In genomic region chr18:48939368-48940097, GRCh38 we compare ENCODE assay signal across 9 cellular contexts. TPM values are rescaled to one million over a fixed set of nuclear protein-coding genes. Genes with fewer than 3 reads are reported as not detected.
DNase-seq lines count a peak whose midpoint lies in the region; ATAC-seq and TF ChIP-seq lines count a peak whose summit lies in the region.
"Had no signal": no experiment of that assay in that cellular context is flagged by ENCODE, and none has a peak within 500 bp of the region (broad histone marks: within the 10 kb centered on the region; RNA-seq: fewer than 3 reads in every experiment).

No MANE protein-coding gene starts in this region.

- H3K4me3 ChIP-seq in cardiac fibroblast (replicated peaks in 1 of 2; ENCODE audit: low read depth in 2 of 2, low read length in 2 of 2) (peak overlapping the region; percentile 15 to 22), lower lobe of right lung (peak overlapping the region; percentile 90), tibial artery (peak overlapping the region; percentile 58 to 98)

- H3K4me1 Mint-ChIP-seq in activated CD4-positive, alpha-beta T cell treated with anti-CD3 and anti-CD28 coated beads, Interleukin-2, amount 10 ng/mL, durations not matched to agents 24 days and 14 days = peaks cover 85% of the 10 kb centered on the region

- no peaks in the 10 kb centered on the region for H3K27me3 Mint-ChIP-seq in activated CD4-positive, alpha-beta T cell treated with anti-CD3 and anti-CD28 coated beads, Interleukin-2, amount 10 ng/mL, durations not matched to agents 24 days and 14 days

- H3K36me3 Mint-ChIP-seq in activated CD4-positive, alpha-beta T cell treated with anti-CD3 and anti-CD28 coated beads, Interleukin-2, amount 10 ng/mL, durations not matched to agents 24 days and 14 days (ENCODE audit: low read depth) = peaks cover 68% of the 10 kb centered on the region

- DNase-seq in activated CD4-positive, alpha-beta T cell treated with anti-CD3 and anti-CD28 coated beads, Interleukin-2, amount 10 ng/mL, durations not matched to agents 24 days and 14 days = no peak
- no peak for DNase-seq in activated CD4-positive, alpha-beta T cell treated with anti-CD3 and anti-CD28 coated beads for 4 hours
- DNase-seq in cardiac fibroblast (ENCODE audit: low read depth in 2 of 2) = peak; percentile 49 to 79
- DNase-seq in lower lobe of right lung = no peak
- no peak for DNase-seq in tibial artery
- no peak for DNase-seq in NCI-H187 (lab: John Stamatoyannopoulos, UW)
- DNase-seq in NCI-H2029 treated with DMSO at 0.1 percent for 48 hours (lab: John Stamatoyannopoulos, UW) = no peak

- peak overlapping the region; percentile 82 for H3K4me3 Mint-ChIP-seq in activated CD4-positive, alpha-beta T cell treated with anti-CD3 and anti-CD28 coated beads, Interleukin-2, amount 10 ng/mL, durations not matched to agents 24 days and 14 days

- H3K9me3 ChIP-seq in lower lobe of right lung (no peaks in the 10 kb centered on the region), tibial artery (no peaks in the 10 kb centered on the region)

- ATAC-seq in lower lobe of right lung (peak; percentile 5 to 23), HG02571 (IDR thresholded peaks at IDR 0.05; ENCODE audit: unreplicated experiment) (no peak)

- no peaks in the 10 kb centered on the region for H3K9me3 Mint-ChIP-seq in activated CD4-positive, alpha-beta T cell treated with anti-CD3 and anti-CD28 coated beads, Interleukin-2, amount 10 ng/mL, durations not matched to agents 24 days and 14 days

- H3K27ac ChIP-seq in lower lobe of right lung = peak overlapping the region; percentile 94
- H3K27ac ChIP-seq in tibial artery = peak overlapping the region; percentile 88 to 99
- H3K27ac ChIP-seq: C4-2B had no signal

- H3K36me3 ChIP-seq in lower lobe of right lung (peaks cover 39% of the 10 kb centered on the region), tibial artery (peaks cover 0 to 13% (median 4%) of the 10 kb centered on the region in 3 donors)

- H3K27me3 ChIP-seq in lower lobe of right lung (ENCODE audit: low read depth) (no peaks in the 10 kb centered on the region), tibial artery (no peaks in the 10 kb centered on the region)

- intact Hi-C loops in activated CD4-positive, alpha-beta T cell treated with anti-CD3 and anti-CD28 coated beads, Interleukin-2, amount 10 ng/mL, durations not matched to agents 24 days and 14 days (cut with micrococcal nuclease) = loop anchor here (2.0 to 10.0 kb wide), 2 partner anchors 15 to 545 kb away; partner anchors contain the start of gene C18orf32
- intact Hi-C loops in lower lobe of right lung (cut with DNase I) = no loop called here
- intact Hi-C loops in tibial artery (cut with DNase I; ENCODE audit: low total_unique reads) = loop anchor here (10.0 kb wide), 1 partner anchor 265 kb away; no protein-coding TSS in a partner anchor

- peak overlapping the region; percentile 91 for H3K27ac Mint-ChIP-seq in activated CD4-positive, alpha-beta T cell treated with anti-CD3 and anti-CD28 coated beads, Interleukin-2, amount 10 ng/mL, durations not matched to agents 24 days and 14 days

- H3K4me1 ChIP-seq in lower lobe of right lung = peaks cover 95% of the 10 kb centered on the region
- peaks cover 0 to 100% (median 97%) of the 10 kb centered on the region in 4 donors for H3K4me1 ChIP-seq in tibial artery

- TF ChIP-seq CTCF in cardiac fibroblast (IDR thresholded peaks at IDR 0.05; ENCODE audit: low read depth, low read length) = no peak
- no peak for TF ChIP-seq CTCF in lower lobe of right lung (IDR thresholded peaks at IDR 0.05)
- TF ChIP-seq CTCF in tibial artery (IDR thresholded peaks at IDR 0.05) = no peak

RNA-seq across cellular contexts. Expression of gene SMAD7, which starts 11.2 kb away (rescaled TPM):
- total RNA-seq in activated CD4-positive, alpha-beta T cell treated with anti-CD3 and anti-CD28 coated beads, Interleukin-2, amount 10 ng/mL, durations not matched to agents 24 days and 14 days = 21.8 and 22.4 TPM in 2 replicates
- total RNA-seq in lower lobe of right lung = 63.4 TPM

Comparison
In these comparisons a context has a peak if more than half of its experiments do, and no peak if none do; other contexts are left out.
1. DNase-seq: peak in cardiac fibroblast (2 of 2); none in activated CD4-positive, alpha-beta T cell treated with anti-CD3 and anti-CD28 coated beads, Interleukin-2, amount 10 ng/mL, durations not matched to agents 24 days and 14 days (single experiment), activated CD4-positive, alpha-beta T cell treated with anti-CD3 and anti-CD28 coated beads for 4 hours (0 of 2), lower lobe of right lung (single experiment), tibial artery (0 of 2), NCI-H187 (0 of 2) and NCI-H2029 treated with DMSO at 0.1 percent for 48 hours (single experiment).
2. H3K4me3 ChIP-seq: peak in every context shown above with its lines; median percentile 90 in lower lobe of right lung; 78 in tibial artery; 18 in cardiac fibroblast.